ENCODE assay signal across 8 cellular contexts in genomic region chr4:1721003-1721665, GRCh38. TPM values are rescaled to one million over a fixed set of nuclear protein-coding genes. Genes with fewer than 3 reads are reported as not detected.
DNase-seq lines count a peak whose midpoint lies in the region; ATAC-seq and TF ChIP-seq lines count a peak whose summit lies in the region.

TSS of gene TACC3 (plus strand) at chr4:1721521. CDS start at chr4:1723422, 1,901 bp downstream.
TSS of gene TMEM129 (minus strand) at chr4:1721323. CDS start at chr4:1720837, 486 bp downstream.

- ATAC-seq in GM18517 (IDR thresholded peaks at IDR 0.05; ENCODE audit: unreplicated experiment), result peak; percentile 73
- ATAC-seq in HG03039 (IDR thresholded peaks at IDR 0.05; ENCODE audit: unreplicated experiment), result peak; percentile 71
- ATAC-seq in aorta (ENCODE audit: low FRiP score), result peak; percentile 93

- H3K4me3 ChIP-seq in astrocyte of the cerebellum (ENCODE audit: low read depth, low read length) (peak within 1 kb of the TSS; percentile 54), aorta (ENCODE audit: low read length in 2 of 2) (peak within 1 kb of the TSS; percentile 34 to 39)

- peaks cover 0 to 2% of the 10 kb centered on the region in 2 donors for H3K36me3 ChIP-seq in aorta (ENCODE audit: control insufficient read depth in 1 of 2, insufficient read depth in 2 of 2, low read length in 1 of 2)

- in situ Hi-C loops in astrocyte of the cerebellum (cut with HindIII; ENCODE audit: low sequenced_read_pairs), result no loop called here

- intact Hi-C loops in aorta (cut with DNase I), result loop anchor here (5.0 to 10.0 kb wide), 2 partner anchors 139 to 366 kb away; no protein-coding TSS in a partner anchor

- DNase-seq in NCI-H2081 (lab: John Stamatoyannopoulos, UW) (peak; percentile 98), T-helper 9 cell (peak; percentile 88), astrocyte of the cerebellum (ENCODE audit: low read depth) (peak; percentile 60), hepatic stellate cell (ENCODE audit: low spot score) (peak; percentile 99), renal cortical epithelial cell (ENCODE audit: low read depth) (peak; percentile 90), aorta (peak; percentile 95)

- H3K27ac ChIP-seq in aorta (ENCODE audit: low read depth in 1 of 2, low read length in 2 of 2), result peak within 1 kb of the TSS in 1 of 2 donors; percentile 86

- no peaks in the 10 kb centered on the region for H3K4me1 ChIP-seq in aorta (ENCODE audit: control insufficient read depth in 1 of 2, insufficient read depth in 2 of 2, low read length in 2 of 2)

- H3K9me3 ChIP-seq in aorta (ENCODE audit: control insufficient read depth, low read length), result no peaks in the 10 kb centered on the region

- no peaks in the 10 kb centered on the region for H3K27me3 ChIP-seq in aorta (ENCODE audit: control insufficient read depth in 1 of 2, insufficient read depth in 2 of 2, low read length in 1 of 2)

- no peak for TF ChIP-seq CTCF in astrocyte of the cerebellum (IDR thresholded peaks at IDR 0.05; ENCODE audit: low read depth, low read length, missing control alignments)

- 0% methylated on average over 57 to 83 of the region's 83 CpGs for WGBS in aorta, 2 donors

RNA-seq across cellular contexts. Expression of gene TACC3, which starts in this region (rescaled TPM):
- 5.4 and 7.6 TPM in 2 replicates for total RNA-seq in renal cortical epithelial cell
- total RNA-seq in aorta, result 10 to 100 TPM in 1 of 2 donors, 1 to 10 TPM in 1; 7.6 to 16.1 TPM
- 1 to 10 TPM; 5.2 to 9.3 TPM for polyA plus RNA-seq in aorta

RNA-seq across cellular contexts. Expression of gene TMEM129, which starts in this region (rescaled TPM):
- total RNA-seq in renal cortical epithelial cell (60.8 and 88.7 TPM in 2 replicates), aorta (10 to 100 TPM; 24.9 to 26.6 TPM)
- 10 to 100 TPM; 14.8 to 36.4 TPM for polyA plus RNA-seq in aorta
